Comparison of ENCODE assay signal across 9 cellular contexts in genomic region chr5:14449052-14449661, GRCh38.
DNase-seq lines count a peak whose midpoint lies in the region; FAIRE-seq and TF ChIP-seq lines count a peak whose summit lies in the region.
"Had no signal": no experiment of that assay in that cellular context is flagged by ENCODE, and none has a peak within 500 bp of the region (broad histone marks: within the 10 kb centered on the region; RNA-seq: fewer than 3 reads in every experiment).

No MANE protein-coding gene starts in this region.

- H3K9ac ChIP-seq in astrocyte (ENCODE audit: low read length) (peak overlapping the region; percentile 65), subcutaneous abdominal adipose tissue (ENCODE audit: low read length in 5 of 5) (peak overlapping the region in 2 of 5 donors; percentile 19 to 21), neural progenitor cell (no peak overlapping the region)

- FAIRE-seq in astrocyte (lab: Jason Lieb, UNC): peak; percentile 65

- H3K27me3 ChIP-seq in astrocyte (ENCODE audit: insufficient read depth, low read length) (no peaks in the 10 kb centered on the region), subcutaneous abdominal adipose tissue (ENCODE audit: control insufficient read depth in 5 of 5, insufficient read depth in 4 of 5, low read length in 5 of 5) (no peaks in the 10 kb centered on the region), neural progenitor cell (no peaks in the 10 kb centered on the region), MG63 (no peaks in the 10 kb centered on the region)

- H3K27me3 Mint-ChIP-seq in astrocyte (ENCODE audit: low read depth, unreplicated experiment): no peaks in the 10 kb centered on the region
- peaks cover 3% of the 10 kb centered on the region for H3K27me3 Mint-ChIP-seq in neural progenitor cell (ENCODE audit: insufficient read depth, low read depth)
- H3K27me3 Mint-ChIP-seq in endothelial cell (ENCODE audit: unreplicated experiment): peaks cover 5% of the 10 kb centered on the region
- H3K27me3 Mint-ChIP-seq: IgD-negative memory B cell had no signal

- H4K20me1 ChIP-seq in astrocyte (ENCODE audit: insufficient read depth, low read length) (peaks cover 44% of the 10 kb centered on the region), neural progenitor cell (ENCODE audit: low read depth) (peaks cover 18% of the 10 kb centered on the region)

- peak; percentile 83 for DNase-seq in HK-2 (ENCODE audit: unreplicated experiment)
- DNase-seq in astrocyte (ENCODE audit: low read depth): peak; percentile 97
- DNase-seq in iris pigment epithelial cell (ENCODE audit: low read depth): peak; percentile 99
- DNase-seq in neural progenitor cell (ENCODE audit: low spot score): no peak
- no peak for DNase-seq in MG63
- DNase-seq in GM10248 (ENCODE audit: extremely low spot score): no peak
- no peak for DNase-seq in endothelial cell (ENCODE audit: low spot score)

- H3K4me1 ChIP-seq in astrocyte (ENCODE audit: insufficient read depth, low read length): peaks cover 82% of the 10 kb centered on the region
- peaks cover 5 to 51% (median 45%) of the 10 kb centered on the region in 5 donors for H3K4me1 ChIP-seq in subcutaneous abdominal adipose tissue (ENCODE audit: control insufficient read depth in 5 of 5, insufficient read depth in 5 of 5, low read length in 5 of 5)
- H3K4me1 ChIP-seq in neural progenitor cell: peaks cover 31% of the 10 kb centered on the region

- POLR2A ChIA-PET in GM10248 (lab: Yijun Ruan, JAX): no interaction called here

- H3K9me3 ChIP-seq in astrocyte (ENCODE audit: insufficient read depth, low read depth, low read length): no peaks in the 10 kb centered on the region
- H3K9me3 ChIP-seq in subcutaneous abdominal adipose tissue (ENCODE audit: control insufficient read depth in 5 of 5, low read length in 5 of 5): no peaks in the 10 kb centered on the region
- H3K9me3 ChIP-seq in neural progenitor cell (ENCODE audit: low read depth): no peaks in the 10 kb centered on the region
- H3K9me3 ChIP-seq in MG63: no peaks in the 10 kb centered on the region; the same call in 1 of the 2 replicates

- H3K36me3 Mint-ChIP-seq in astrocyte (ENCODE audit: low read depth, unreplicated experiment) (peaks cover 17% of the 10 kb centered on the region), neural progenitor cell (peaks cover 20% of the 10 kb centered on the region), endothelial cell (ENCODE audit: low read depth, unreplicated experiment) (peaks cover 35% of the 10 kb centered on the region)

- H3K4me3 Mint-ChIP-seq in astrocyte (ENCODE audit: unreplicated experiment) (peak overlapping the region; percentile 13), neural progenitor cell (no peak overlapping the region), endothelial cell (ENCODE audit: unreplicated experiment) (no peak overlapping the region)

- H3K79me2 ChIP-seq in astrocyte (ENCODE audit: insufficient read depth, low read length) (peaks cover 99% of the 10 kb centered on the region), neural progenitor cell (ENCODE audit: low read depth) (peaks cover 6% of the 10 kb centered on the region)

- CTCF ChIA-PET in GM10248 (lab: Yijun Ruan, JAX): no interaction called here

- H3K27ac ChIP-seq in astrocyte (ENCODE audit: low read depth, low read length): peak overlapping the region; percentile 89
- H3K27ac ChIP-seq in subcutaneous abdominal adipose tissue (ENCODE audit: low read depth, low read length): peak overlapping the region; percentile 59
- no peak overlapping the region for H3K27ac ChIP-seq in neural progenitor cell

- H3K36me3 ChIP-seq in astrocyte (ENCODE audit: insufficient read depth, low read length) (peaks cover 29% of the 10 kb centered on the region), subcutaneous abdominal adipose tissue (ENCODE audit: control insufficient read depth in 5 of 5, insufficient read depth in 5 of 5, low read length in 5 of 5) (peaks cover 4 to 14% (median 8%) of the 10 kb centered on the region in 5 donors), neural progenitor cell (no peaks in the 10 kb centered on the region), MG63 (peaks cover 89% of the 10 kb centered on the region)

- H3K4me3 ChIP-seq in astrocyte (ENCODE audit: insufficient read depth, low read depth, low read length) (no peak overlapping the region), subcutaneous abdominal adipose tissue (ENCODE audit: low read depth in 1 of 5, low read length in 5 of 5) (peak overlapping the region in 1 of 5 donors; percentile 16), neural progenitor cell (no peak overlapping the region), MG63 (no peak overlapping the region)

- peaks cover 77% of the 10 kb centered on the region for H3K4me1 Mint-ChIP-seq in astrocyte (ENCODE audit: low read depth, unreplicated experiment)
- peaks cover 88% of the 10 kb centered on the region for H3K4me1 Mint-ChIP-seq in neural progenitor cell
- peaks cover 41% of the 10 kb centered on the region for H3K4me1 Mint-ChIP-seq in endothelial cell (ENCODE audit: unreplicated experiment)

- no peak for TF ChIP-seq CTCF in astrocyte (IDR thresholded peaks at IDR 0.05; ENCODE audit: insufficient read depth, low read depth, low read length)
- no peak for TF ChIP-seq CTCF in neural progenitor cell (IDR thresholded peaks at IDR 0.05)
- TF ChIP-seq CTCF in GM10248 (IDR thresholded peaks at IDR 0.05; ENCODE audit: control extremely low read depth, extremely low read depth, low read depth, missing control alignments): no peak
- TF ChIP-seq CTCF in endothelial cell (IDR thresholded peaks at IDR 0.05; ENCODE audit: unreplicated experiment): no peak

- peaks cover 15% of the 10 kb centered on the region for H3F3A ChIP-seq in neural progenitor cell (ENCODE audit: low read depth)

- H3K9me3 Mint-ChIP-seq in astrocyte (ENCODE audit: unreplicated experiment) (no peaks in the 10 kb centered on the region), neural progenitor cell (no peaks in the 10 kb centered on the region), endothelial cell (ENCODE audit: unreplicated experiment) (no peaks in the 10 kb centered on the region)
- H3K9me3 Mint-ChIP-seq: IgD-negative memory B cell had no signal

- H2AFZ ChIP-seq in astrocyte (ENCODE audit: low read depth, low read length): no peak overlapping the region
- no peak overlapping the region for H2AFZ ChIP-seq in neural progenitor cell (replicated peaks)

- H3K27ac Mint-ChIP-seq in astrocyte (ENCODE audit: unreplicated experiment) (peak overlapping the region; percentile 86), neural progenitor cell (no peak overlapping the region), endothelial cell (ENCODE audit: unreplicated experiment) (no peak overlapping the region)

- H3K4me2 ChIP-seq in astrocyte (ENCODE audit: low read length) (peak overlapping the region; percentile 61), neural progenitor cell (no peak overlapping the region)

Comparison
In these comparisons a context has a peak if more than half of its experiments do, and no peak if none do; other contexts are left out.
1. DNase-seq: peak in HK-2 (single experiment), astrocyte (single experiment) and iris pigment epithelial cell (single experiment); none in neural progenitor cell (single experiment), MG63 (single experiment), GM10248 (single experiment) and endothelial cell (single experiment).